Comparison of ENCODE assay signal across 8 cellular contexts in the genomic region with DNA sequence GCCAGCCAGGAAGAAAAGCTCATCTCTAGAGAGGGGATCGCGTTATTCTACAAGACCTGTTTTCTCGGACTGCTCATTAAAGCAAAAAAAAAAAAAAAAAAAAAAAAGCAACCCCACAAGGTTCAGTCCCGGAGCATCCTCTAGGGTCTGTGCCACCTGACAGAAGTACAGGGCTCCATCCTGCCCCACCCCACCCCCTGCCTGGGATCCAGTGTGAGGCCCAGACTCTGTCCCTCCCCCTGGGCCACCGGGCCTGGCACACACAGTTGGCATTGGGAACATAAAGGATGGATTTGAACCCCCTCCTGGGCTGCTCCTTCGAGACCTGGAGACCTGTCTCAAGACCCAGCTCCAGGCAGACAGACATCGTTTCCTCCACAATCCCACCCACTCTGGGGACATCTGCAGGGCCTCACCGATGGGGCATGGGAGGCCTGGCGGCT. TPM values are rescaled to one million over a fixed set of nuclear protein-coding genes. Genes with fewer than 3 reads are reported as not detected.
DNase-seq lines count a peak whose midpoint lies in the region; ATAC-seq, FAIRE-seq and TF ChIP-seq lines count a peak whose summit lies in the region.

No MANE protein-coding gene starts in this region.

- H3K4me3 Mint-ChIP-seq in H9 = peak overlapping the region; percentile 75 to 87

- peaks cover 7% of the 10 kb centered on the region for H3K27me3 Mint-ChIP-seq in H9 (ENCODE audit: low read depth)

- H3K9ac ChIP-seq in H9 (ENCODE audit: extremely low read depth, insufficient read length, low read length) (peak overlapping the region; percentile 21), endothelial cell of umbilical vein (replicated peaks; ENCODE audit: extremely low read depth, insufficient read depth, low read length) (peak overlapping the region; percentile 77)

- H3K23ac ChIP-seq in H9 (ENCODE audit: insufficient read length, low read depth, low read length) = no peak overlapping the region

- H3K4me1 ChIP-seq in H9 (ENCODE audit: insufficient read depth, low read length) = no peaks in the 10 kb centered on the region; the same call in 1 of the 2 replicates
- peaks cover 5% of the 10 kb centered on the region; the same call in 1 of the 2 replicates for H3K4me1 ChIP-seq in SJCRH30
- peaks cover 6% of the 10 kb centered on the region for H3K4me1 ChIP-seq in endothelial cell of umbilical vein (ENCODE audit: control insufficient read depth, extremely low read depth, insufficient read depth, low read length)
- H3K4me1 ChIP-seq in osteoblast (ENCODE audit: insufficient read depth, low read length) = peaks cover 3% of the 10 kb centered on the region

- no peak for TF ChIP-seq POLR2A in endothelial cell of umbilical vein (IDR thresholded peaks at IDR 0.05; ENCODE audit: low read depth, low read length)

- H3K4ac ChIP-seq in H9 (ENCODE audit: low read depth, low read length) = no peak overlapping the region

- peaks cover 21% of the 10 kb centered on the region in 2 experiments for H3K4me1 Mint-ChIP-seq in H9

- no TSS peak for BruUV-seq in endothelial cell of umbilical vein (replicated peaks; lab: Mats Ljungman, UMichigan)

- POLR2A ChIA-PET in endothelial cell of umbilical vein (lab: Charles Lee) = interaction anchor here (0.6 kb wide), 1 partner anchor 38 kb away, joined by 3 read pairs; the partner anchor contains the start of gene PRKRIP1

- H2BK12ac ChIP-seq in H9 (ENCODE audit: insufficient read length, low read depth, low read length) = no peak overlapping the region

- H3T11ph ChIP-seq in H9 (ENCODE audit: low read length) = no peak overlapping the region

- peak overlapping the region; percentile 26 for H3K4me2 ChIP-seq in H9 (ENCODE audit: insufficient read depth, insufficient read length, low read length)
- H3K4me2 ChIP-seq in endothelial cell of umbilical vein (ENCODE audit: insufficient read depth, low read length) = peak overlapping the region; percentile 62
- H3K4me2 ChIP-seq in osteoblast (ENCODE audit: insufficient read depth, low read length) = peak overlapping the region; percentile 87

- H2AK5ac ChIP-seq in H9 (ENCODE audit: insufficient read length, low read length) = no peak overlapping the region

- no peak overlapping the region; a peak in 1 of 7 replicates for H3K27ac Mint-ChIP-seq in H9

- H3K18ac ChIP-seq in H9 (ENCODE audit: insufficient read length, low read depth, low read length) = no peak overlapping the region

- H2BK5ac ChIP-seq in H9 (ENCODE audit: insufficient read length, low read length) = no peak overlapping the region

- no peak overlapping the region for H3K14ac ChIP-seq in H9 (ENCODE audit: insufficient read depth, low read length)

- H2BK15ac ChIP-seq in H9 (ENCODE audit: low read depth, low read length) = no peak overlapping the region

- dilution Hi-C loops in endothelial cell of umbilical vein (cut with MboI; ENCODE audit: extremely low pct_ligation_motif_present, low sequenced_read_pairs) = no loop called here

- peaks cover 0 to 16% (median under 1%) of the 10 kb centered on the region in 3 experiments; a peak in 5 of 7 replicates for H3K36me3 Mint-ChIP-seq in H9 (ENCODE audit: insufficient read depth in 1 of 3, low read depth in 3 of 3)

- no peaks in the 10 kb centered on the region for H3K9me3 ChIP-seq in H9 (ENCODE audit: control insufficient read depth, low read depth, low read length)
- no peaks in the 10 kb centered on the region for H3K9me3 ChIP-seq in SJCRH30 (replicated peaks)
- no peaks in the 10 kb centered on the region for H3K9me3 ChIP-seq in endothelial cell of umbilical vein (replicated peaks; ENCODE audit: control insufficient read depth, insufficient read depth, low read length)
- H3K9me3 ChIP-seq in osteoblast (ENCODE audit: low read depth, low read length) = no peaks in the 10 kb centered on the region

- TF ChIP-seq CTCF in H9 (conservative IDR thresholded peaks at IDR 0.05) (no peak), endothelial cell of umbilical vein (IDR thresholded peaks at IDR 0.05; ENCODE audit: extremely low read depth in 1 of 2, insufficient read depth in 1 of 2, low read depth in 1 of 2, low read length in 2 of 2) (no peak), osteoblast (IDR thresholded peaks at IDR 0.05; ENCODE audit: extremely low read depth, low read depth, low read length) (no peak)

- H3K27ac ChIP-seq in H9 (ENCODE audit: insufficient read length, low read depth, low read length) = no peak overlapping the region
- H3K27ac ChIP-seq in SJCRH30 = no peak overlapping the region
- peak overlapping the region; percentile 54 for H3K27ac ChIP-seq in endothelial cell of umbilical vein (ENCODE audit: insufficient read depth, low read depth, low read length)
- peak overlapping the region; percentile 61 for H3K27ac ChIP-seq in osteoblast (ENCODE audit: low read depth, low read length)

- no peak overlapping the region for H4K91ac ChIP-seq in H9 (ENCODE audit: insufficient read length, low read depth, low read length)

- H3K56ac ChIP-seq in H9 (ENCODE audit: insufficient read length, low read depth, low read length) = no peak overlapping the region

- H2BK20ac ChIP-seq in H9 (ENCODE audit: low read depth, low read length, poor library complexity, severe bottlenecking) = no peak overlapping the region

- no peaks in the 10 kb centered on the region for H3K9me1 ChIP-seq in endothelial cell of umbilical vein (replicated peaks; ENCODE audit: control insufficient read depth, extremely low read depth, insufficient read depth, low read length)

- CTCF ChIA-PET in endothelial cell of umbilical vein (lab: Charles Lee) = interaction anchor here (0.9 to 2.2 kb wide), 4 partner anchors 21 to 154 kb away, joined by 3 to 9 read pairs (median 4); no protein-coding TSS in a partner anchor

- peaks cover 9% of the 10 kb centered on the region for H3K23me2 ChIP-seq in H9 (ENCODE audit: insufficient read length, low read depth, low read length, poor library complexity, severe bottlenecking)

- intact Hi-C loops in endothelial cell of umbilical vein (cut with micrococcal nuclease) = no loop called here

- H4K20me1 ChIP-seq in H9 (ENCODE audit: control insufficient read depth, insufficient read depth, insufficient read length) (no peaks in the 10 kb centered on the region), endothelial cell of umbilical vein (replicated peaks; ENCODE audit: control insufficient read depth, extremely low read depth, insufficient read depth, low read length) (no peaks in the 10 kb centered on the region), osteoblast (ENCODE audit: insufficient read depth, low read length) (peaks cover 2% of the 10 kb centered on the region)

- ATAC-seq in HG02970 (IDR thresholded peaks at IDR 0.05; ENCODE audit: low FRiP score, unreplicated experiment) = no peak
- ATAC-seq in HG02610 (IDR thresholded peaks at IDR 0.05; ENCODE audit: unreplicated experiment) = no peak

- DNase-seq in H9 = no peak
- DNase-seq in SJCRH30 = no peak
- no peak for DNase-seq in endothelial cell of umbilical vein (ENCODE audit: low read depth, low spot score)
- DNase-seq in osteoblast (ENCODE audit: insufficient read length, low spot score, missing footprints) = no peak
- no peak for DNase-seq in NCI-H510A (lab: John Stamatoyannopoulos, UW)
- DNase-seq in HUDEP-2 (lab: John Stamatoyannopoulos, UW; ENCODE audit: unreplicated experiment in 76 of 76) = no peak

- peak overlapping the region; percentile 96 for H3K4me3 ChIP-seq in SJCRH30
- H3K4me3 ChIP-seq in endothelial cell of umbilical vein (replicated peaks in 1 of 3; ENCODE audit: insufficient read depth in 1 of 3, low read depth in 1 of 3, low read length in 3 of 3) = peak overlapping the region; percentile 82 to 98 (median 83)
- H3K4me3 ChIP-seq in osteoblast (ENCODE audit: insufficient read depth, low read length) = peak overlapping the region; percentile 87

- no peaks in the 10 kb centered on the region for H3K79me2 ChIP-seq in H9 (ENCODE audit: insufficient read depth, low read length)
- peaks cover 19% of the 10 kb centered on the region for H3K79me2 ChIP-seq in endothelial cell of umbilical vein (ENCODE audit: control insufficient read depth, insufficient read depth, low read length)
- peaks cover 30% of the 10 kb centered on the region for H3K79me2 ChIP-seq in osteoblast (ENCODE audit: insufficient read depth, low read length)

- no CpG with 5 or more reads among the region's 9 CpGs for WGBS in H9 (ENCODE audit: extremely low coverage, insufficient read length, low lambda C conversion rate)

- H3K9me3 Mint-ChIP-seq in H9 = no peaks in the 10 kb centered on the region

- peaks cover 2% of the 10 kb centered on the region; the same call in 1 of the 2 replicates for H3K36me3 ChIP-seq in SJCRH30
- H3K36me3 ChIP-seq in endothelial cell of umbilical vein (ENCODE audit: control insufficient read depth in 2 of 2, extremely low read depth in 1 of 2, insufficient read depth in 2 of 2, low read length in 2 of 2) = peaks cover under 1 to 2% of the 10 kb centered on the region in 2 experiments
- peaks cover 12% of the 10 kb centered on the region for H3K36me3 ChIP-seq in osteoblast (ENCODE audit: insufficient read depth, low read length)

- H3K79me1 ChIP-seq in H9 (ENCODE audit: insufficient read depth, low read depth, low read length, poor library complexity, severe bottlenecking) = no peaks in the 10 kb centered on the region

- H3K27me3 ChIP-seq in H9 (ENCODE audit: insufficient read depth, low read length) (no peaks in the 10 kb centered on the region), SJCRH30 (no peaks in the 10 kb centered on the region), endothelial cell of umbilical vein (ENCODE audit: control insufficient read depth in 2 of 2, insufficient read depth in 2 of 2, low read length in 2 of 2) (no peaks in the 10 kb centered on the region), osteoblast (ENCODE audit: insufficient read depth, low read length) (no peaks in the 10 kb centered on the region)

- H4K8ac ChIP-seq in H9 (replicated peaks; ENCODE audit: insufficient read length, low read depth, low read length) = no peak overlapping the region

- FAIRE-seq in endothelial cell of umbilical vein (lab: Jason Lieb, UNC) = no peak

- no peak overlapping the region for H4K5ac ChIP-seq in H9 (ENCODE audit: insufficient read length, low read depth, low read length)

- H2AFZ ChIP-seq in H9 (ENCODE audit: low read length) (no peak overlapping the region), endothelial cell of umbilical vein (ENCODE audit: low read depth, low read length) (peak overlapping the region; percentile 61), osteoblast (ENCODE audit: low read length) (peak overlapping the region; percentile 74)

- H2BK120ac ChIP-seq in H9 (ENCODE audit: low read depth, low read length, poor library complexity, severe bottlenecking) = no peak overlapping the region

RNA-seq across cellular contexts. Expression of gene ORAI2, which starts 0.7 kb away (rescaled TPM):
- total RNA-seq in H9 (2021) = 26.6 and 26.7 TPM in 2 replicates
- 24.6 and 25.6 TPM in 2 replicates for total RNA-seq in SJCRH30 (2014; rRNA removed; shearing (Covaris generic))
- 67.4 and 84.1 TPM in 2 replicates for total RNA-seq in endothelial cell of umbilical vein
- 99.1 and 138 TPM in 2 replicates for polyA plus RNA-seq in endothelial cell of umbilical vein
- 66.6 and 86.5 TPM in 2 replicates for polyA plus RNA-seq in endothelial cell of umbilical vein (2011; cell fraction: cytosol; rRNA removed)
- 23.8 and 27.2 TPM in 2 replicates for polyA plus RNA-seq in endothelial cell of umbilical vein (2011; cell fraction: nucleus; rRNA removed)
- polyA plus RNA-seq in endothelial cell of umbilical vein (2012) = 51.6 and 66.4 TPM in 2 replicates
- polyA minus RNA-seq in endothelial cell of umbilical vein = 98.8 and 108 TPM in 2 replicates
- polyA minus RNA-seq in endothelial cell of umbilical vein (2011; cell fraction: cytosol; rRNA and poly(A)+ RNA removed) = 15.5 TPM
- polyA minus RNA-seq in endothelial cell of umbilical vein (2011; cell fraction: nucleus; rRNA and poly(A)+ RNA removed) = 25.5 and 27.4 TPM in 2 replicates
- 44.2 and 57.5 TPM in 2 replicates for total RNA-seq in osteoblast

RNA-seq across cellular contexts. Expression of gene ALKBH4, which starts 30.6 kb away (rescaled TPM):
- total RNA-seq in H9 (2021) (23.9 and 24.2 TPM in 2 replicates), endothelial cell of umbilical vein (9.9 and 10.8 TPM in 2 replicates), osteoblast (13.6 and 16.3 TPM in 2 replicates)
- total RNA-seq in SJCRH30 (2014; rRNA removed; shearing (Covaris generic)) = 16.2 and 21.1 TPM in 2 replicates
- polyA plus RNA-seq in endothelial cell of umbilical vein = 5.3 and 7.8 TPM in 2 replicates
- 5.7 and 6.2 TPM in 2 replicates for polyA plus RNA-seq in endothelial cell of umbilical vein (2011; cell fraction: cytosol; rRNA removed)
- 2.1 and 2.5 TPM in 2 replicates for polyA plus RNA-seq in endothelial cell of umbilical vein (2011; cell fraction: nucleus; rRNA removed)
- polyA plus RNA-seq in endothelial cell of umbilical vein (2012) = 4.3 and 4.8 TPM in 2 replicates
- 1.7 and 2.5 TPM in 2 replicates for polyA minus RNA-seq in endothelial cell of umbilical vein
- 3.8 TPM for polyA minus RNA-seq in endothelial cell of umbilical vein (2011; cell fraction: cytosol; rRNA and poly(A)+ RNA removed)
- 1.6 and 1.9 TPM in 2 replicates for polyA minus RNA-seq in endothelial cell of umbilical vein (2011; cell fraction: nucleus; rRNA and poly(A)+ RNA removed)

RNA-seq across cellular contexts. Expression of gene LRWD1, which starts 30.7 kb away (rescaled TPM):
- total RNA-seq in H9 (2021) (33.1 and 35.1 TPM in 2 replicates), endothelial cell of umbilical vein (22.7 and 25.3 TPM in 2 replicates), osteoblast (20.0 and 24.2 TPM in 2 replicates)
- 26.1 and 27.8 TPM in 2 replicates for total RNA-seq in SJCRH30 (2014; rRNA removed; shearing (Covaris generic))
- polyA plus RNA-seq in endothelial cell of umbilical vein = 21.7 and 25.4 TPM in 2 replicates
- 17.0 and 21.5 TPM in 2 replicates for polyA plus RNA-seq in endothelial cell of umbilical vein (2011; cell fraction: cytosol; rRNA removed)
- polyA plus RNA-seq in endothelial cell of umbilical vein (2011; cell fraction: nucleus; rRNA removed) = 28.6 and 32.3 TPM in 2 replicates
- 12.2 and 12.8 TPM in 2 replicates for polyA plus RNA-seq in endothelial cell of umbilical vein (2012)
- polyA minus RNA-seq in endothelial cell of umbilical vein = 10.4 and 12.3 TPM in 2 replicates
- 18.0 TPM for polyA minus RNA-seq in endothelial cell of umbilical vein (2011; cell fraction: cytosol; rRNA and poly(A)+ RNA removed)
- 6.4 and 9.2 TPM in 2 replicates for polyA minus RNA-seq in endothelial cell of umbilical vein (2011; cell fraction: nucleus; rRNA and poly(A)+ RNA removed)

RNA-seq across cellular contexts. Expression of gene PRKRIP1, which starts 37.9 kb away (rescaled TPM):
- total RNA-seq in H9 (2021) = 36.0 and 38.8 TPM in 2 replicates
- 20.0 and 24.4 TPM in 2 replicates for total RNA-seq in SJCRH30 (2014; rRNA removed; shearing (Covaris generic))
- 25.7 and 26.1 TPM in 2 replicates for total RNA-seq in endothelial cell of umbilical vein
- 13.1 and 16.1 TPM in 2 replicates for polyA plus RNA-seq in endothelial cell of umbilical vein
- 13.8 and 17.1 TPM in 2 replicates for polyA plus RNA-seq in endothelial cell of umbilical vein (2011; cell fraction: cytosol; rRNA removed)
- 56.8 and 75.7 TPM in 2 replicates for polyA plus RNA-seq in endothelial cell of umbilical vein (2011; cell fraction: nucleus; rRNA removed)
- 17.6 and 19.6 TPM in 2 replicates for polyA plus RNA-seq in endothelial cell of umbilical vein (2012)
- polyA minus RNA-seq in endothelial cell of umbilical vein = 6.4 and 7.3 TPM in 2 replicates
- polyA minus RNA-seq in endothelial cell of umbilical vein (2011; cell fraction: cytosol; rRNA and poly(A)+ RNA removed) = 6.3 TPM
- 6.4 and 12.8 TPM in 2 replicates for polyA minus RNA-seq in endothelial cell of umbilical vein (2011; cell fraction: nucleus; rRNA and poly(A)+ RNA removed)
- 14.5 and 16.5 TPM in 2 replicates for total RNA-seq in osteoblast

RNA-seq across cellular contexts. Expression of gene POLR2J, which starts 44.7 kb away (rescaled TPM):
- total RNA-seq in H9 (2021) (52.2 and 58.5 TPM in 2 replicates), endothelial cell of umbilical vein (48.7 and 48.9 TPM in 2 replicates), osteoblast (27.1 and 27.9 TPM in 2 replicates)
- 70.1 and 73.2 TPM in 2 replicates for total RNA-seq in SJCRH30 (2014; rRNA removed; shearing (Covaris generic))
- polyA plus RNA-seq in endothelial cell of umbilical vein = 93.6 and 114 TPM in 2 replicates
- 65.0 and 94.8 TPM in 2 replicates for polyA plus RNA-seq in endothelial cell of umbilical vein (2011; cell fraction: cytosol; rRNA removed)
- polyA plus RNA-seq in endothelial cell of umbilical vein (2011; cell fraction: nucleus; rRNA removed) = 28.0 and 35.7 TPM in 2 replicates
- polyA plus RNA-seq in endothelial cell of umbilical vein (2012) = 74.2 and 80.3 TPM in 2 replicates
- polyA minus RNA-seq in endothelial cell of umbilical vein = 17.4 and 22.2 TPM in 2 replicates
- polyA minus RNA-seq in endothelial cell of umbilical vein (2011; cell fraction: cytosol; rRNA and poly(A)+ RNA removed) = 27.9 TPM
- polyA minus RNA-seq in endothelial cell of umbilical vein (2011; cell fraction: nucleus; rRNA and poly(A)+ RNA removed) = 20.2 and 35.8 TPM in 2 replicates

Comparison
In these comparisons a context has a peak if more than half of its experiments do, and no peak if none do; other contexts are left out.
1. H3K27ac ChIP-seq: peak in endothelial cell of umbilical vein (single experiment) and osteoblast (single experiment); none in H9 (single experiment) and SJCRH30 (single experiment).
2. H3K4me2 ChIP-seq: peak in every context shown above with its lines; median percentile 87 in osteoblast; 62 in endothelial cell of umbilical vein; 26 in H9.
3. Peak in every context shown above with its lines, with median percentiles within 50 percentile points of each other: H3K4me3 ChIP-seq.